In genomic region chr15:35932541-35932940, GRCh38 we compare ENCODE assay signal across 19 cellular contexts.
"Had no signal": no experiment of that assay in that cellular context is flagged by ENCODE, and none has a peak within 500 bp of the region (broad histone marks: within the 10 kb centered on the region; RNA-seq: fewer than 3 reads in every experiment).

No MANE protein-coding gene starts in this region.

- H3K36me3 ChIP-seq: esophagus muscularis mucosa, heart right ventricle, lower lobe of right lung, neutrophil, thyroid gland had no signal

- H3K27me3 Mint-ChIP-seq: activated CD4-positive, alpha-beta memory T cell treated with anti-CD3 and anti-CD28 coated beads for 36 hours; dendritic cell treated with granulocyte-macrophage colony-stimulating factor and Interleukin-4, amounts not matched to agents 40 ng/mL and 50 ng/mL, for 4 days had no signal

- H3K27ac ChIP-seq: esophagus muscularis mucosa, heart right ventricle, lower lobe of right lung, neutrophil, parathyroid adenoma, thyroid gland had no signal

- H3K4me3 Mint-ChIP-seq: activated CD4-positive, alpha-beta memory T cell treated with anti-CD3 and anti-CD28 coated beads for 36 hours; activated naive CD8-positive, alpha-beta T cell treated with anti-CD3 and anti-CD28 coated beads, Interleukin-2, amount 10 ng/mL, durations not matched to agents 7 days and 5 days; dendritic cell treated with granulocyte-macrophage colony-stimulating factor and Interleukin-4, amounts not matched to agents 40 ng/mL and 50 ng/mL, for 4 days; immature natural killer cell; natural killer cell had no signal

- H3K79me2 ChIP-seq: parathyroid adenoma had no signal

- H3K9me3 Mint-ChIP-seq: activated CD4-positive, alpha-beta memory T cell treated with anti-CD3 and anti-CD28 coated beads for 36 hours; activated naive CD8-positive, alpha-beta T cell treated with anti-CD3 and anti-CD28 coated beads, Interleukin-2, amount 10 ng/mL, durations not matched to agents 7 days and 5 days; dendritic cell treated with granulocyte-macrophage colony-stimulating factor and Interleukin-4, amounts not matched to agents 40 ng/mL and 50 ng/mL, for 4 days had no signal

- H3K4me1 Mint-ChIP-seq: activated naive CD8-positive, alpha-beta T cell treated with anti-CD3 and anti-CD28 coated beads, Interleukin-2, amount 10 ng/mL, durations not matched to agents 7 days and 5 days; immature natural killer cell; natural killer cell had no signal

- H3K27ac Mint-ChIP-seq: activated CD4-positive, alpha-beta memory T cell treated with anti-CD3 and anti-CD28 coated beads for 36 hours; activated naive CD8-positive, alpha-beta T cell treated with anti-CD3 and anti-CD28 coated beads, Interleukin-2, amount 10 ng/mL, durations not matched to agents 7 days and 5 days; dendritic cell treated with granulocyte-macrophage colony-stimulating factor and Interleukin-4, amounts not matched to agents 40 ng/mL and 50 ng/mL, for 4 days; immature natural killer cell; natural killer cell had no signal

- H3K4me3 ChIP-seq: esophagus muscularis mucosa, heart right ventricle, lower lobe of right lung, thyroid gland had no signal

- DNase-seq: activated CD4-positive, alpha-beta memory T cell treated with anti-CD3 and anti-CD28 coated beads for 36 hours; activated naive CD4-positive, alpha-beta T cell; activated naive CD8-positive, alpha-beta T cell treated with anti-CD3 and anti-CD28 coated beads, Interleukin-2, amount 10 ng/mL, durations not matched to agents 7 days and 5 days; anterior cingulate cortex; effector CD8-positive, alpha-beta T cell; heart right ventricle; immature natural killer cell; left cardiac atrium; lower lobe of right lung; natural killer cell; retina; stimulated activated naive CD4-positive, alpha-beta T cell; SW 1271; T-helper 2 cell; thyroid gland had no signal

- H3K9ac ChIP-seq: parathyroid adenoma had no signal

- H3K4me1 ChIP-seq: esophagus muscularis mucosa, heart right ventricle, lower lobe of right lung, parathyroid adenoma, thyroid gland had no signal

- H2AFZ ChIP-seq: parathyroid adenoma had no signal

- H3K36me3 Mint-ChIP-seq: activated CD4-positive, alpha-beta memory T cell treated with anti-CD3 and anti-CD28 coated beads for 36 hours; activated naive CD8-positive, alpha-beta T cell treated with anti-CD3 and anti-CD28 coated beads, Interleukin-2, amount 10 ng/mL, durations not matched to agents 7 days and 5 days; immature natural killer cell; natural killer cell had no signal

- H3K27me3 ChIP-seq: esophagus muscularis mucosa, heart right ventricle, neutrophil, thyroid gland had no signal

- ATAC-seq: heart right ventricle, left cardiac atrium, lower lobe of right lung, natural killer cell had no signal

- H3K9me3 ChIP-seq: esophagus muscularis mucosa, lower lobe of right lung, neutrophil, thyroid gland had no signal
